ENCODE assay signal across 8 cellular contexts in the genomic region with DNA sequence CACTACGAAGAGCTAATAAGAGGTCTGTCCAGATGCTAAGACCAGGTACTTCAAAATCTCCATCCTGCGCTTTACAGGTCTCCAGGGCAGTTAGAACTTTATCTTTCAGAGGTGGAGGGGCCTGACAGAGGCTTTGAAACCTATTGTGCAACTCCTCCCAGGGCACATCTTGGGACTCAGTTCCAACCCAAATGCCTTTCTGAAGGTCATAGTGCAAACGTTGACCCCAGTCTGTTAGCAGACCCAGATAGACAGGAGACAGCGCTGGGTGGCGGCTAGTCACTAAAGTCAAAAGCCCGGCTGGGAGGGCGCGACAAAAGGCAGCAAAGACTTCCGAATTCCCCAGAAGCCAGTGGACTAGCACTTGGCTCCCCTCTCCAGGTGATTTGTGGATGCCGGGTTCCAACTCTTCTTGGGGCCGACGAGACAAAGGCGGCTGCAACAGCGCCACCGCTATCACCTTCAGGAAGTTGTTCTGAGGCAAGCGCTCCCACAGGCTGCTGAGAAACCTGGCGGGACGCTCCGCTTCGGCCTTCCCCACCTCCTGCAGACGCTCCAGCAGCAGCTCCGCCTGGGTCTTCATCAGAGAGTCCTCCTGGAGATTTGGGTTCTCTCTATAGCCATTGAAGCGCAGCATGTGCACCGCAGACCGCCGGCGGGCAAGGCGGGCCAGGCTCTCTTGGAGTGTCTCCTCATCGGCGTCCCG. TPM values are rescaled to one million over a fixed set of nuclear protein-coding genes. Genes with fewer than 3 reads are reported as not detected.
DNase-seq lines count a peak whose midpoint lies in the region; ATAC-seq and TF ChIP-seq lines count a peak whose summit lies in the region.

No MANE protein-coding gene starts in this region.

- peak overlapping the region; percentile 99 for H3K9ac ChIP-seq in iPS-18a (ENCODE audit: low read length)

- H3K4me3 ChIP-seq in body of pancreas (peak overlapping the region; percentile 68 to 84), iPS-18a (ENCODE audit: low read length) (peak overlapping the region; percentile 95), skin epidermis (peak overlapping the region; percentile 65 to 94 (median 69))

- ATAC-seq in HG02678 (IDR thresholded peaks at IDR 0.05; ENCODE audit: unreplicated experiment) (peak; percentile 50), body of pancreas (peak; percentile 69)

- H3K36me3 ChIP-seq in body of pancreas (replicated peaks in 1 of 2; ENCODE audit: insufficient read depth in 1 of 2, low read depth in 2 of 2) (no peaks in the 10 kb centered on the region), iPS-18a (ENCODE audit: control insufficient read depth, low read depth, low read length) (no peaks in the 10 kb centered on the region)

- intact Hi-C loops in body of pancreas (cut with DNase I): no loop called here

- H3K27ac ChIP-seq in body of pancreas (peak overlapping the region; percentile 94 to 100 (median 96)), iPS-18a (ENCODE audit: low read length) (peak overlapping the region; percentile 97), skin epidermis (peak overlapping the region; percentile 13 to 94 (median 91))

- H3K4me1 ChIP-seq in body of pancreas (peaks cover 33% of the 10 kb centered on the region), iPS-18a (ENCODE audit: control insufficient read depth, low read depth, low read length) (peaks cover 16% of the 10 kb centered on the region)

- H3K27me3 ChIP-seq in body of pancreas: no peaks in the 10 kb centered on the region
- no peaks in the 10 kb centered on the region for H3K27me3 ChIP-seq in iPS-18a (ENCODE audit: control insufficient read depth, insufficient read depth, low read length)

- in situ Hi-C loops in GM13976 (cut with MboI; ENCODE audit: low sequenced_read_pairs, unreplicated experiment): no loop called here

- no peak for TF ChIP-seq POLR2A in body of pancreas (IDR thresholded peaks at IDR 0.05)

- H3K9me3 ChIP-seq in body of pancreas (no peaks in the 10 kb centered on the region), iPS-18a (ENCODE audit: control insufficient read depth, low read depth, low read length) (no peaks in the 10 kb centered on the region)

- DNase-seq in GM13976 (ENCODE audit: low spot score): peak; percentile 61
- DNase-seq in NCI-H1092 (lab: John Stamatoyannopoulos, UW): peak; percentile 59
- DNase-seq in SW 1271 (lab: John Stamatoyannopoulos, UW): peak; percentile 8 to 68
- DNase-seq in body of pancreas: peak; percentile 76 to 84 (median 80)
- DNase-seq in GF-D8 (lab: John Stamatoyannopoulos, UW): no peak

- TF ChIP-seq CTCF in GM13976 (IDR thresholded peaks at IDR 0.05; ENCODE audit: borderline replicate concordance, control extremely low read depth, extremely low read depth, insufficient read depth, missing control alignments): peak; percentile 70
- peak; percentile 26 to 50 (median 43) for TF ChIP-seq CTCF in body of pancreas (IDR thresholded peaks at IDR 0.05)

- 1 to 2% methylated on average over 9 to 31 of the region's 31 CpGs for WGBS in body of pancreas, 2 donors

RNA-seq across cellular contexts. Expression of a gene that starts 0.7 kb away (rescaled TPM):
- 10 to 100 TPM in 1 of 2 donors, 1 to 10 TPM in 1; 9.6 to 10.9 TPM for total RNA-seq in body of pancreas

RNA-seq across cellular contexts. Expression of a gene that starts 41.5 kb away (rescaled TPM):
- 10 to 100 TPM; 13.2 to 24.6 TPM for total RNA-seq in body of pancreas
